8 cellular contexts compared by ENCODE assay signal in the genomic region with DNA sequence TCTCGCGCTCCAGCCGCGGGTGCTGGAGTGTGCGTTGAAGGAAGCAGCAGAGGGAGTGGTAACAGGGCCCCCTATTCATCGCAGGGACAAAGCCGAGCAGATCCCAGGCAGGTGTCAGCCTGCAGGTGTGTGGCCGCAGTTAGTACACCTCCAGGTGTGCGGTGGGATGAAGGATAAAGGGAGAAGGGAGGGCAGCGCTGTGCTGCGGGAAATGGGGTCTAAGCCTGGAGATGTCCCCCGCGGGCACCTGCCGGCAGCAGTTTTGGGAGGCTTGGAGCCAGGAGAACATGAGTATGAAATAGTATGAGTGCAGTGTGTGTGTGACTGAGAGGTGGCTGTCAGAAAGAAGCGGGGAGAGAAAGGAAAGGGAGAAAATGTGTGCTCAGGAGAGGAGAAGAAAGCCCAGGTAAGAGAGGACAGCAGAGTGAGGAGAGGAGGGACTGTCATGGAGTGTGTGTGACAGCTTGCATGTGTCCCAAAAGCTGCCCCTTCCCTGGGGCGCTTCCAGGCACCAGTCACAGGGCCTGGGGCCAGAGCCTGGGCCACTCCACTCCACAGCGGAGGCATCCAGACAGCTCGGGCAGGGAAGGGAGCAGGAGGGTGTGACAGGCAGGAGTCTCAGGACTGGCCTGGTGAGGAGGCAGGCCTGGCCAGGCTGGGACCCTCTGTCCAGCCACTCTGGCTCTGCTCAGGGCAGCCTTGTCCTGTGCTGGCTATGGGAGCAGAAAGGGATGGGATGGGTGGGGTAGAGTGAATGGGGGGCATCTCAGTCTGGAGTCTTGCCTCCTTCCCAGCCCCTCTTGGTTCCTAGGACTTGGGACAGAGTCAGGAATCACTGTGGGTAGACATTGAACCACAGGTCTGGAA. TPM values are rescaled to one million over a fixed set of nuclear protein-coding genes. Genes with fewer than 3 reads are reported as not detected.
DNase-seq lines count a peak whose midpoint lies in the region; ATAC-seq and FAIRE-seq lines count a peak whose summit lies in the region.

No MANE protein-coding gene starts in this region.

- ATAC-seq in HG02798 (IDR thresholded peaks at IDR 0.05; ENCODE audit: poor library complexity, unreplicated experiment) = no peak
- ATAC-seq in HG03196 (IDR thresholded peaks at IDR 0.05; ENCODE audit: unreplicated experiment) = no peak

- H3K4ac ChIP-seq in neuronal stem cell (ENCODE audit: low read length) = no peak overlapping the region

- H2BK120ac ChIP-seq in neuronal stem cell (ENCODE audit: low read depth, low read length) = peak overlapping the region; percentile 56

- H2BK15ac ChIP-seq in neuronal stem cell (ENCODE audit: low read length) = peak overlapping the region; percentile 79

- no peak for FAIRE-seq in GM19239 (lab: Jason Lieb, UNC)

- peak overlapping the region; percentile 56 for H3K14ac ChIP-seq in neuronal stem cell (ENCODE audit: low read length)

- H3K4me1 ChIP-seq in esophagus (ENCODE audit: control insufficient read depth in 2 of 2, insufficient read depth in 2 of 2, low read length in 1 of 2) (peaks cover 6 to 14% of the 10 kb centered on the region in 2 donors), neuronal stem cell (ENCODE audit: control insufficient read depth in 2 of 2, insufficient read depth in 1 of 2, low read depth in 1 of 2, low read length in 2 of 2) (peaks cover 15 to 22% of the 10 kb centered on the region in 2 donors)

- H2BK12ac ChIP-seq in neuronal stem cell (ENCODE audit: low read length) = peak overlapping the region; percentile 96

- H3K27ac ChIP-seq in esophagus (ENCODE audit: low read depth in 2 of 2, low read length in 1 of 2) = peak overlapping the region in 1 of 2 donors; percentile 16
- no peak overlapping the region for H3K27ac ChIP-seq in neuronal stem cell (replicated peaks; ENCODE audit: low read length)

- H2AFZ ChIP-seq in neuronal stem cell (ENCODE audit: low read length) = peak overlapping the region; percentile 87

- peak overlapping the region; percentile 24 for H4K91ac ChIP-seq in neuronal stem cell (ENCODE audit: low read depth, low read length, poor library complexity)

- H2AK5ac ChIP-seq in neuronal stem cell (ENCODE audit: low read depth, low read length) = peak overlapping the region; percentile 92

- H3K36me3 ChIP-seq in esophagus (ENCODE audit: control insufficient read depth in 2 of 2, insufficient read depth in 2 of 2, low read length in 1 of 2) (no peaks in the 10 kb centered on the region), neuronal stem cell (replicated peaks in 1 of 2; ENCODE audit: control insufficient read depth in 2 of 2, insufficient read depth in 2 of 2, low read length in 2 of 2) (no peaks in the 10 kb centered on the region)

- WGBS in esophagus, 2 donors = 31 to 34% methylated on average over 18 of the region's 18 CpGs
- WGBS in neuronal stem cell (ENCODE audit: extremely low coverage in 2 of 2, insufficient read length in 2 of 2, insufficient replicate concordance in 1 of 2), 2 donors = no CpG with 5 or more reads among the region's 18 CpGs

- H3K23ac ChIP-seq in neuronal stem cell (ENCODE audit: low read depth, low read length, poor library complexity) = peak overlapping the region; percentile 85

- no peaks in the 10 kb centered on the region for H3K9me3 ChIP-seq in esophagus (ENCODE audit: control insufficient read depth in 2 of 2, insufficient read depth in 1 of 2, low read depth in 1 of 2, low read length in 1 of 2)
- no peaks in the 10 kb centered on the region for H3K9me3 ChIP-seq in neuronal stem cell (replicated peaks in 1 of 2; ENCODE audit: control insufficient read depth in 2 of 2, insufficient read depth in 1 of 2, low read depth in 1 of 2, low read length in 2 of 2)

- H4K8ac ChIP-seq in neuronal stem cell (ENCODE audit: low read depth, low read length) = no peak overlapping the region

- no peaks in the 10 kb centered on the region for H3K27me3 ChIP-seq in esophagus (ENCODE audit: control insufficient read depth in 1 of 2, insufficient read depth in 2 of 2, low read length in 2 of 2)
- peaks cover 0 to 18% (median 14%) of the 10 kb centered on the region in 3 experiments for H3K27me3 ChIP-seq in neuronal stem cell (ENCODE audit: control insufficient read depth in 3 of 3, insufficient read depth in 3 of 3, low read depth in 1 of 3, low read length in 3 of 3)

- H3K9ac ChIP-seq in neuronal stem cell (ENCODE audit: low read depth, low read length, poor library complexity) = peak overlapping the region; percentile 83

- peak overlapping the region; percentile 80 for H3K4me2 ChIP-seq in neuronal stem cell (ENCODE audit: insufficient read depth, low read length, poor library complexity, severe bottlenecking)

- H2BK5ac ChIP-seq in neuronal stem cell (ENCODE audit: low read length) = peak overlapping the region; percentile 87

- peaks cover 2% of the 10 kb centered on the region for H3K79me1 ChIP-seq in neuronal stem cell (ENCODE audit: low read depth, low read length)

- H3K4me3 ChIP-seq in esophagus (ENCODE audit: low read depth in 1 of 2, low read length in 2 of 2) = peak overlapping the region; percentile 34 to 37
- peak overlapping the region; percentile 51 to 77 for H3K4me3 ChIP-seq in neuronal stem cell (ENCODE audit: low read length in 2 of 2)

- peak overlapping the region; percentile 96 for H3K18ac ChIP-seq in neuronal stem cell (ENCODE audit: low read length)

- DNase-seq in COLO668 (lab: John Stamatoyannopoulos, UW; ENCODE audit: unreplicated experiment) (peak; percentile 82), NCI-H748 treated with DMSO at 0.1 percent for 48 hours (lab: John Stamatoyannopoulos, UW) (peak; percentile 28), neuronal stem cell (ENCODE audit: low spot score) (no peak), SHP77 treated with DMSO at 0.1 percent for 48 hours (lab: John Stamatoyannopoulos, UW) (no peak), GM19239 (ENCODE audit: insufficient read length, low spot score) (no peak)

RNA-seq across cellular contexts. Expression of a gene that starts 0.8 kb away (rescaled TPM):
- polyA plus RNA-seq in esophagus = under 1 TPM; 0.49 to 0.53 TPM
- 6.5 TPM for polyA plus RNA-seq in neuronal stem cell (2013, experiment 1 of 2)
- 6.1 TPM for polyA plus RNA-seq in neuronal stem cell (2013, experiment 2 of 2)

RNA-seq across cellular contexts. Expression of a gene that starts 5.7 kb away (rescaled TPM):
- polyA plus RNA-seq in esophagus = 100 to 1,000 TPM; 115 to 191 TPM
- polyA plus RNA-seq in neuronal stem cell (2013, experiment 1 of 2) = 84.6 TPM
- polyA plus RNA-seq in neuronal stem cell (2013, experiment 2 of 2) = 88.1 TPM

RNA-seq across cellular contexts. Expression of a gene that starts 10.7 kb away (rescaled TPM):
- polyA plus RNA-seq in esophagus = under 1 TPM in 1 of 2 donors, not detected in 1; 0.14 TPM
- 3.0 TPM for polyA plus RNA-seq in neuronal stem cell (2013, experiment 1 of 2)
- polyA plus RNA-seq in neuronal stem cell (2013, experiment 2 of 2) = 2.8 TPM

RNA-seq across cellular contexts. Expression of a gene that starts 13.3 kb away (rescaled TPM):
- 10 to 100 TPM; 32.1 to 51.6 TPM for polyA plus RNA-seq in esophagus
- polyA plus RNA-seq in neuronal stem cell (2013, experiment 1 of 2) = 118 TPM
- 112 TPM for polyA plus RNA-seq in neuronal stem cell (2013, experiment 2 of 2)

RNA-seq across cellular contexts. Expression of a gene that starts 19.3 kb away (rescaled TPM):
- polyA plus RNA-seq in esophagus = under 1 TPM; 0.45 to 0.98 TPM
- 0.35 TPM for polyA plus RNA-seq in neuronal stem cell (2013, experiment 1 of 2)
- 0.42 TPM for polyA plus RNA-seq in neuronal stem cell (2013, experiment 2 of 2)

Comparison
In these comparisons a context has a peak if more than half of its experiments do, and no peak if none do; other contexts are left out.
1. DNase-seq: peak in COLO668 (single experiment) and NCI-H748 treated with DMSO at 0.1 percent for 48 hours (single experiment); none in neuronal stem cell (single experiment), SHP77 treated with DMSO at 0.1 percent for 48 hours (single experiment) and GM19239 (single experiment).